Comparison of ENCODE assay signal across 12 cellular contexts in genomic region chr1:66733348-66734017, GRCh38. TPM values are rescaled to one million over a fixed set of nuclear protein-coding genes. Genes with fewer than 3 reads are reported as not detected.
DNase-seq lines count a peak whose midpoint lies in the region; ATAC-seq and TF ChIP-seq lines count a peak whose summit lies in the region.
"Had no signal": no experiment of that assay in that cellular context is flagged by ENCODE, and none has a peak within 500 bp of the region (broad histone marks: within the 10 kb centered on the region; RNA-seq: fewer than 3 reads in every experiment).

No MANE protein-coding gene starts in this region.

- H3K4me3 ChIP-seq in GM12865 (ENCODE audit: low read depth, low read length) (no peak overlapping the region), LNCaP clone FGC (ENCODE audit: low read depth, low read length) (no peak overlapping the region), left lung (no peak overlapping the region)
- H3K4me3 ChIP-seq: sigmoid colon, upper lobe of left lung had no signal

- peak; percentile 16 for TF ChIP-seq CTCF in GM12865 (IDR thresholded peaks at IDR 0.05; ENCODE audit: insufficient read depth, low read depth, low read length, missing control alignments)
- TF ChIP-seq CTCF in LNCaP clone FGC (IDR thresholded peaks at IDR 0.05; ENCODE audit: control insufficient read depth, extremely low read depth, insufficient read depth): peak; percentile 52
- TF ChIP-seq CTCF in VCaP (conservative IDR thresholded peaks at IDR 0.05): peak; percentile 47
- TF ChIP-seq CTCF in left lung (IDR thresholded peaks at IDR 0.05): no peak

- no peak for DNase-seq in GM12865 (ENCODE audit: low read depth)
- no peak for DNase-seq in LNCaP clone FGC (ENCODE audit: low read depth)
- no peak for DNase-seq in left lung
- no peak for DNase-seq in NCI-H2029 treated with DMSO at 0.1 percent for 48 hours (lab: John Stamatoyannopoulos, UW)
- no peak for DNase-seq in activated gamma-delta T cell (lab: John Stamatoyannopoulos, UW)
- no peak for DNase-seq in NCI-H2081 treated with DMSO at 0.1 percent for 48 hours (lab: John Stamatoyannopoulos, UW)
- DNase-seq in COR-L47 (lab: John Stamatoyannopoulos, UW): no peak
- DNase-seq: NCI-H187 treated with DMSO at 0.1 percent for 48 hours, SHP77 treated with DMSO at 0.1 percent for 48 hours, sigmoid colon, upper lobe of left lung had no signal

- H3K36me3 ChIP-seq in left lung: no peaks in the 10 kb centered on the region
- H3K36me3 ChIP-seq: sigmoid colon, upper lobe of left lung had no signal

- no peaks in the 10 kb centered on the region for H3K9me3 ChIP-seq in left lung
- H3K9me3 ChIP-seq: sigmoid colon, upper lobe of left lung had no signal

- no peaks in the 10 kb centered on the region for H3K27me3 ChIP-seq in left lung
- H3K27me3 ChIP-seq: sigmoid colon, upper lobe of left lung had no signal

- intact Hi-C loops in left lung (cut with DNase I): no loop called here

- peaks cover 0 to 27% of the 10 kb centered on the region in 2 donors for H3K4me1 ChIP-seq in left lung
- H3K4me1 ChIP-seq: sigmoid colon had no signal

- H3K27ac ChIP-seq in VCaP: no peak overlapping the region
- peak overlapping the region in 1 of 2 donors; percentile 75 for H3K27ac ChIP-seq in left lung
- H3K27ac ChIP-seq: sigmoid colon had no signal

- ATAC-seq in left lung: peak; percentile 24

RNA-seq across cellular contexts. Expression of gene DYNLT5, which starts 18.8 kb away (rescaled TPM):
- total RNA-seq in left lung: 1 to 10 TPM in 1 of 2 donors, under 1 TPM in 1; 0.73 to 4.3 TPM

Comparison
In these comparisons a context has a peak if more than half of its experiments do, and no peak if none do; other contexts are left out.
1. CTCF ChIP-seq: peak in GM12865 (single experiment), LNCaP clone FGC (single experiment) and VCaP (single experiment); none in left lung (0 of 2).